Comparison of ENCODE assay signal across 20 cellular contexts in genomic region chr11:249062-249461, GRCh38. TPM values are rescaled to one million over a fixed set of nuclear protein-coding genes. Genes with fewer than 3 reads are reported as not detected.
DNase-seq lines count a peak whose midpoint lies in the region; ATAC-seq, FAIRE-seq and TF ChIP-seq lines count a peak whose summit lies in the region.
"Had no signal": no experiment of that assay in that cellular context is flagged by ENCODE, and none has a peak within 500 bp of the region (broad histone marks: within the 10 kb centered on the region; RNA-seq: fewer than 3 reads in every experiment).

No MANE protein-coding gene starts in this region.

- FAIRE-seq in K562 (lab: Jason Lieb, UNC), result no peak
- FAIRE-seq: GM12892, H1 had no signal

- POLR2A ChIA-PET in activated CD4-positive, alpha-beta T cell treated with anti-CD3 and anti-CD28 coated beads for 36 hours (lab: Charles Lee), result interaction anchor here (0.6 kb wide), 1 partner anchor 253 kb away, joined by 3 read pairs; no protein-coding TSS in a partner anchor
- POLR2A ChIA-PET in K562 (lab: Yijun Ruan, JAX), result interaction anchor here (0.7 to 1.4 kb wide), 2 partner anchors 9 to 18 kb away, joined by 5 read pairs; no protein-coding TSS in a partner anchor

- H3K79me2 ChIP-seq in K562 (ENCODE audit: control insufficient read depth, insufficient read depth, low read length), result no peaks in the 10 kb centered on the region

- no peaks in the 10 kb centered on the region for H3K9me3 ChIP-seq in K562 (replicated peaks; ENCODE audit: control insufficient read depth, insufficient read depth, low read depth, low read length)

- peak overlapping the region; percentile 0 for H3K27ac Mint-ChIP-seq in activated CD4-positive, alpha-beta T cell treated with anti-CD3 and anti-CD28 coated beads for 36 hours
- H3K27ac Mint-ChIP-seq in stimulated activated naive CD8-positive, alpha-beta T cell treated with anti-CD3 and anti-CD28 coated beads, Interleukin-15, Interleukin-2, amounts not matched to agents 100 ng/mL and 50 ng/mL, for 24 hours, result peak overlapping the region; percentile 80

- H3K4me3 ChIP-seq in K562, result no peak overlapping the region

- H3K4me1 ChIP-seq in K562 (replicated peaks in 1 of 2; ENCODE audit: control insufficient read depth in 2 of 2, insufficient read depth in 2 of 2, low read length in 2 of 2), result no peaks in the 10 kb centered on the region

- H3K9me3 Mint-ChIP-seq in activated CD4-positive, alpha-beta T cell treated with anti-CD3 and anti-CD28 coated beads for 36 hours (ENCODE audit: low read depth), result no peaks in the 10 kb centered on the region
- H3K9me3 Mint-ChIP-seq in stimulated activated naive CD8-positive, alpha-beta T cell treated with anti-CD3 and anti-CD28 coated beads, Interleukin-15, Interleukin-2, amounts not matched to agents 100 ng/mL and 50 ng/mL, for 24 hours, result no peaks in the 10 kb centered on the region

- H3K27ac ChIP-seq in K562 (ENCODE audit: extremely low read depth, low read depth, low read length), result no peak overlapping the region

- H3K4me2 ChIP-seq in K562 (ENCODE audit: insufficient read depth, low read length), result no peak overlapping the region

- TF ChIP-seq EP300 in K562 (IDR thresholded peaks at IDR 0.05; ENCODE audit: low read length), result no peak

- no peaks in the 10 kb centered on the region for H3K9me1 ChIP-seq in K562 (ENCODE audit: control insufficient read depth, insufficient read depth, low read length)

- H3K4me1 Mint-ChIP-seq in activated CD4-positive, alpha-beta T cell treated with anti-CD3 and anti-CD28 coated beads for 36 hours, result peaks cover 16% of the 10 kb centered on the region
- H3K4me1 Mint-ChIP-seq in stimulated activated naive CD8-positive, alpha-beta T cell treated with anti-CD3 and anti-CD28 coated beads, Interleukin-15, Interleukin-2, amounts not matched to agents 100 ng/mL and 50 ng/mL, for 24 hours (ENCODE audit: low read depth), result peaks cover 34% of the 10 kb centered on the region

- H3K27me3 ChIP-seq in K562 (ENCODE audit: control insufficient read depth in 2 of 2, insufficient read depth in 2 of 2, low read length in 2 of 2), result no peaks in the 10 kb centered on the region

- H3K36me3 Mint-ChIP-seq in activated CD4-positive, alpha-beta T cell treated with anti-CD3 and anti-CD28 coated beads for 36 hours (ENCODE audit: low read depth), result peaks cover 78% of the 10 kb centered on the region
- H3K36me3 Mint-ChIP-seq in stimulated activated naive CD8-positive, alpha-beta T cell treated with anti-CD3 and anti-CD28 coated beads, Interleukin-15, Interleukin-2, amounts not matched to agents 100 ng/mL and 50 ng/mL, for 24 hours (ENCODE audit: low read depth), result peaks cover 86% of the 10 kb centered on the region

- peaks cover 98% of the 10 kb centered on the region for H3K36me3 ChIP-seq in K562 (ENCODE audit: control insufficient read depth, insufficient read depth, low read length)

- DNase-seq in activated CD4-positive, alpha-beta T cell treated with anti-CD3 and anti-CD28 coated beads for 36 hours, result no peak
- no peak for DNase-seq in activated CD4-positive, alpha-beta T cell treated with anti-CD3 and anti-CD28 coated beads for 1 hour
- DNase-seq in stimulated activated CD4-positive, alpha-beta T cell treated with anti-CD3 and anti-CD28 coated beads, Interleukin-1b, Interleukin-23, amount 100 ng/mL, for 48 hours, result peak; percentile 19
- DNase-seq in stimulated activated CD4-positive, alpha-beta T cell treated with anti-CD3 and anti-CD28 coated beads, Interleukin-4, amount 100 ng/mL, for 24 hours, result no peak
- DNase-seq in K562 (ENCODE audit: extremely low read depth in 1 of 4, low spot score in 3 of 4), result no peak
- DNase-seq in stimulated activated naive CD4-positive, alpha-beta T cell treated with Interleukin-2 at 50 U/mL for 16 hours (lab: John Stamatoyannopoulos, UW), result no peak
- no peak for DNase-seq in dedifferentiated amniotic fluid mesenchymal stem cell (ENCODE audit: extremely low spot score)
- DNase-seq: DMS 273 treated with DMSO at 0.1 percent for 48 hours, GF-D8, NCI-H187 treated with DMSO at 0.1 percent for 48 hours, NCI-H2171 treated with DMSO at 0.1 percent for 48 hours, NCI-H82, PC-3 had no signal

- TF ChIP-seq POLR2A in K562 (conservative IDR thresholded peaks at IDR 0.05), result peak; percentile 41; the same call in 1 of the 2 replicates

- H4K20me1 ChIP-seq in K562 (replicated peaks; ENCODE audit: control insufficient read depth, insufficient read depth, low read length), result no peaks in the 10 kb centered on the region

- TF ChIP-seq CTCF in K562 (IDR thresholded peaks at IDR 0.05 in 2 of 3, conservative IDR thresholded peaks at IDR 0.05 in 1 of 3; ENCODE audit: insufficient read depth in 2 of 3, low read depth in 1 of 3, low read length in 3 of 3), result no peak

- CTCF ChIA-PET in activated CD4-positive, alpha-beta T cell treated with anti-CD3 and anti-CD28 coated beads for 36 hours (lab: Charles Lee), result interaction anchor here (1.2 to 5.9 kb wide), 8 partner anchors 10 to 110 kb away, joined by 5 to 69 read pairs (median 28); partner anchors contain the start of genes NLRP6, PSMD13 and SIRT3
- CTCF ChIA-PET in K562 (lab: Yijun Ruan, JAX; ENCODE audit: low intra/inter-chr PET ratio), result no interaction called here

- no peak overlapping the region for H2AFZ ChIP-seq in K562 (ENCODE audit: low read depth, low read length)

- intact Hi-C loops in activated CD4-positive, alpha-beta T cell treated with anti-CD3 and anti-CD28 coated beads for 36 hours (cut with DNase I, micrococcal nuclease), result no loop called here
- intact Hi-C loops in K562 (cut with micrococcal nuclease), result no loop called here

- no peak overlapping the region for H3K4me3 Mint-ChIP-seq in activated CD4-positive, alpha-beta T cell treated with anti-CD3 and anti-CD28 coated beads for 36 hours
- no peak overlapping the region for H3K4me3 Mint-ChIP-seq in stimulated activated naive CD8-positive, alpha-beta T cell treated with anti-CD3 and anti-CD28 coated beads, Interleukin-15, Interleukin-2, amounts not matched to agents 100 ng/mL and 50 ng/mL, for 24 hours

- BruUV-seq in K562 (replicated peaks; lab: Mats Ljungman, UMichigan), result no TSS peak

- no peaks in the 10 kb centered on the region for H3K27me3 Mint-ChIP-seq in activated CD4-positive, alpha-beta T cell treated with anti-CD3 and anti-CD28 coated beads for 36 hours
- no peaks in the 10 kb centered on the region for H3K27me3 Mint-ChIP-seq in stimulated activated naive CD8-positive, alpha-beta T cell treated with anti-CD3 and anti-CD28 coated beads, Interleukin-15, Interleukin-2, amounts not matched to agents 100 ng/mL and 50 ng/mL, for 24 hours

- 87% methylated on average over 8 of the region's 8 CpGs for WGBS in K562 (ENCODE audit: insufficient coverage, low coverage, missing lambda C conversion rate)

- no peak for TF ChIP-seq RAD21 in K562 (CRISPR knock-in tag; conservative IDR thresholded peaks at IDR 0.05 in 1 of 2, IDR thresholded peaks at IDR 0.05 in 1 of 2)

- no peak overlapping the region for H3K9ac ChIP-seq in K562 (ENCODE audit: insufficient read depth in 1 of 2, low read depth in 2 of 2, low read length in 2 of 2)

- ATAC-seq in activated CD4-positive, alpha-beta T cell treated with anti-CD3 and anti-CD28 coated beads for 36 hours, result no peak
- no peak for ATAC-seq in K562
- ATAC-seq: PC-3 had no signal

- in situ Hi-C loops in K562 (cut with MboI), result no loop called here

RNA-seq across cellular contexts. Expression of gene PSMD13, which starts 12.3 kb away (rescaled TPM):
- total RNA-seq in activated CD4-positive, alpha-beta T cell treated with anti-CD3 and anti-CD28 coated beads for 36 hours, result 100 to 1,000 TPM; 134 to 212 TPM
- total RNA-seq in K562 (2011; cell fraction: chromatin; rRNA removed; ENCODE audit: low replicate concordance), result 209 and 273 TPM in 2 replicates
- total RNA-seq in K562 (2011; cell fraction: nucleolus; rRNA removed), result 153 and 159 TPM in 2 replicates
- 172 and 176 TPM in 2 replicates for total RNA-seq in K562 (2011; cell fraction: nucleoplasm; rRNA removed)
- total RNA-seq in K562 (2014; rRNA removed) (279 and 309 TPM in 2 replicates), K562 (2014; rRNA removed; fragmentation: Illumina TruSeq; extraction: Trizol) (199 and 209 TPM in 2 replicates), K562 (2015; rRNA removed; fragmentation: Illumina TruSeq; extraction: Trizol) (176 and 185 TPM in 2 replicates), K562 (2021) (236 and 254 TPM in 2 replicates)
- polyA plus RNA-seq in K562 (2011; rRNA removed) (225 and 267 TPM in 2 replicates), K562 (2014; fragmentation: Illumina TruSeq; extraction: Trizol) (225 and 237 TPM in 2 replicates), K562 (2014; fragmentation: Nextera tagmentation; extraction: Ambion mirVana) (100 to 1,000 TPM; 370 to 383 TPM), K562 (2014; rRNA removed) (292 and 304 TPM in 2 replicates)
- 208 and 225 TPM in 2 replicates for polyA plus RNA-seq in K562 (2011; cell fraction: cytosol; rRNA removed)
- polyA plus RNA-seq in K562 (2011; cell fraction: nucleus; rRNA removed), result 238 and 252 TPM in 2 replicates
- polyA plus RNA-seq in K562 (2012), result 146 and 216 TPM in 2 replicates
- 144 and 174 TPM in 2 replicates for polyA minus RNA-seq in K562 (2011; rRNA and poly(A)+ RNA removed)
- polyA minus RNA-seq in K562 (2011; cell fraction: cytosol; rRNA and poly(A)+ RNA removed), result 61.1 and 89.0 TPM in 2 replicates
- 54.5 and 75.3 TPM in 2 replicates for polyA minus RNA-seq in K562 (2011; cell fraction: nucleus; rRNA and poly(A)+ RNA removed)

RNA-seq across cellular contexts. Expression of gene SIRT3, which starts 12.9 kb away (rescaled TPM):
- 10 to 100 TPM; 19.6 to 23.3 TPM for total RNA-seq in activated CD4-positive, alpha-beta T cell treated with anti-CD3 and anti-CD28 coated beads for 36 hours
- 63.3 and 67.6 TPM in 2 replicates for total RNA-seq in K562 (2011; cell fraction: chromatin; rRNA removed; ENCODE audit: low replicate concordance)
- 36.5 and 39.2 TPM in 2 replicates for total RNA-seq in K562 (2011; cell fraction: nucleolus; rRNA removed)
- total RNA-seq in K562 (2011; cell fraction: nucleoplasm; rRNA removed), result 42.6 and 50.4 TPM in 2 replicates
- total RNA-seq in K562 (2014; rRNA removed), result 13.3 and 14.5 TPM in 2 replicates
- 8.6 and 8.7 TPM in 2 replicates for total RNA-seq in K562 (2014; rRNA removed; fragmentation: Illumina TruSeq; extraction: Trizol)
- 8.2 and 10.0 TPM in 2 replicates for total RNA-seq in K562 (2015; rRNA removed; fragmentation: Illumina TruSeq; extraction: Trizol)
- total RNA-seq in K562 (2021), result 14.9 and 15.2 TPM in 2 replicates
- 21.0 and 21.2 TPM in 2 replicates for polyA plus RNA-seq in K562 (2011; rRNA removed)
- polyA plus RNA-seq in K562 (2011; cell fraction: cytosol; rRNA removed), result 28.7 and 34.0 TPM in 2 replicates
- polyA plus RNA-seq in K562 (2011; cell fraction: nucleus; rRNA removed), result 35.7 and 37.1 TPM in 2 replicates
- 19.8 and 24.0 TPM in 2 replicates for polyA plus RNA-seq in K562 (2012)
- polyA plus RNA-seq in K562 (2014; fragmentation: Illumina TruSeq; extraction: Trizol), result 18.4 and 20.5 TPM in 2 replicates
- 1 to 10 TPM; 1.9 to 2.9 TPM for polyA plus RNA-seq in K562 (2014; fragmentation: Nextera tagmentation; extraction: Ambion mirVana)
- polyA plus RNA-seq in K562 (2014; rRNA removed), result 23.8 and 27.5 TPM in 2 replicates
- 15.4 and 17.4 TPM in 2 replicates for polyA minus RNA-seq in K562 (2011; rRNA and poly(A)+ RNA removed)
- polyA minus RNA-seq in K562 (2011; cell fraction: cytosol; rRNA and poly(A)+ RNA removed), result 5.5 and 16.2 TPM in 2 replicates
- polyA minus RNA-seq in K562 (2011; cell fraction: nucleus; rRNA and poly(A)+ RNA removed), result 10.7 and 13.6 TPM in 2 replicates

RNA-seq across cellular contexts. Expression of gene NLRP6, which starts 29.1 kb away (rescaled TPM):
- under 1 TPM; 0.32 to 0.57 TPM for total RNA-seq in activated CD4-positive, alpha-beta T cell treated with anti-CD3 and anti-CD28 coated beads for 36 hours
- total RNA-seq in K562 (2011; cell fraction: chromatin; rRNA removed; ENCODE audit: low replicate concordance), result 0.51 TPM in 1 of 2 replicates, not detected in the other
- 0.26 and 0.67 TPM in 2 replicates for total RNA-seq in K562 (2011; cell fraction: nucleolus; rRNA removed)
- total RNA-seq in K562 (2011; cell fraction: nucleoplasm; rRNA removed), result 0.22 and 0.46 TPM in 2 replicates
- total RNA-seq in K562 (2014; rRNA removed), result 0.08 and 0.14 TPM in 2 replicates
- not detected in 2 replicates for total RNA-seq in K562 (2014; rRNA removed; fragmentation: Illumina TruSeq; extraction: Trizol)
- total RNA-seq in K562 (2015; rRNA removed; fragmentation: Illumina TruSeq; extraction: Trizol), result not detected in 2 replicates
- total RNA-seq in K562 (2021), result 0.18 TPM in 1 of 2 replicates, not detected in the other
- polyA plus RNA-seq in K562 (2011; rRNA removed), result 0.03 TPM in 1 of 2 replicates, not detected in the other
- 0.03 TPM in 1 of 2 replicates, not detected in the other for polyA plus RNA-seq in K562 (2011; cell fraction: cytosol; rRNA removed)
- polyA plus RNA-seq in K562 (2011; cell fraction: nucleus; rRNA removed), result 0.06 TPM in 2 replicates
- 0.42 and 0.73 TPM in 2 replicates for polyA plus RNA-seq in K562 (2012)
- polyA plus RNA-seq in K562 (2014; fragmentation: Illumina TruSeq; extraction: Trizol), result not detected in 2 replicates
- polyA plus RNA-seq in K562 (2014; fragmentation: Nextera tagmentation; extraction: Ambion mirVana), result not detected
- polyA plus RNA-seq in K562 (2014; rRNA removed), result 0.15 and 0.16 TPM in 2 replicates
- not detected in 2 replicates for polyA minus RNA-seq in K562 (2011; rRNA and poly(A)+ RNA removed)
- polyA minus RNA-seq in K562 (2011; cell fraction: cytosol; rRNA and poly(A)+ RNA removed), result not detected in 2 replicates
- 0.11 TPM in 1 of 2 replicates, not detected in the other for polyA minus RNA-seq in K562 (2011; cell fraction: nucleus; rRNA and poly(A)+ RNA removed)
- total RNA-seq: A172, Daoy, H1, NCI-H460, PC-3 had no signal
- polyA plus RNA-seq: BJ, H1 had no signal

RNA-seq across cellular contexts. Expression of gene PGGHG, which starts 39.9 kb away (rescaled TPM):
- 10 to 100 TPM; 73.4 to 82.3 TPM for total RNA-seq in activated CD4-positive, alpha-beta T cell treated with anti-CD3 and anti-CD28 coated beads for 36 hours
- total RNA-seq in K562 (2011; cell fraction: chromatin; rRNA removed; ENCODE audit: low replicate concordance), result 121 and 331 TPM in 2 replicates
- total RNA-seq in K562 (2011; cell fraction: nucleolus; rRNA removed), result 233 and 250 TPM in 2 replicates
- total RNA-seq in K562 (2011; cell fraction: nucleoplasm; rRNA removed), result 139 and 152 TPM in 2 replicates
- total RNA-seq in K562 (2014; rRNA removed) (25.7 and 34.3 TPM in 2 replicates), K562 (2014; rRNA removed; fragmentation: Illumina TruSeq; extraction: Trizol) (3.3 and 5.1 TPM in 2 replicates), K562 (2015; rRNA removed; fragmentation: Illumina TruSeq; extraction: Trizol) (13.8 and 15.2 TPM in 2 replicates), K562 (2021) (55.9 and 73.1 TPM in 2 replicates)
- polyA plus RNA-seq in K562 (2011; rRNA removed) (18.1 and 48.0 TPM in 2 replicates), K562 (2014; fragmentation: Illumina TruSeq; extraction: Trizol) (18.3 and 23.2 TPM in 2 replicates), K562 (2014; fragmentation: Nextera tagmentation; extraction: Ambion mirVana) (under 1 TPM; 0.38 to 0.84 TPM), K562 (2014; rRNA removed) (74.2 and 85.1 TPM in 2 replicates)
- polyA plus RNA-seq in K562 (2011; cell fraction: cytosol; rRNA removed), result 11.1 and 18.3 TPM in 2 replicates
- polyA plus RNA-seq in K562 (2011; cell fraction: nucleus; rRNA removed), result 636 and 650 TPM in 2 replicates
- 54.9 and 131 TPM in 2 replicates for polyA plus RNA-seq in K562 (2012)
- 2.3 TPM in 2 replicates for polyA minus RNA-seq in K562 (2011; rRNA and poly(A)+ RNA removed)
- polyA minus RNA-seq in K562 (2011; cell fraction: cytosol; rRNA and poly(A)+ RNA removed), result 4.9 and 8.6 TPM in 2 replicates
- polyA minus RNA-seq in K562 (2011; cell fraction: nucleus; rRNA and poly(A)+ RNA removed), result 43.4 and 50.0 TPM in 2 replicates

RNA-seq across cellular contexts. Expression of gene RIC8A, which starts 41.6 kb away (rescaled TPM):
- 100 to 1,000 TPM; 104 to 124 TPM for total RNA-seq in activated CD4-positive, alpha-beta T cell treated with anti-CD3 and anti-CD28 coated beads for 36 hours
- total RNA-seq in K562 (2011; cell fraction: chromatin; rRNA removed; ENCODE audit: low replicate concordance), result 113 and 349 TPM in 2 replicates
- 221 and 252 TPM in 2 replicates for total RNA-seq in K562 (2011; cell fraction: nucleolus; rRNA removed)
- total RNA-seq in K562 (2011; cell fraction: nucleoplasm; rRNA removed), result 129 and 148 TPM in 2 replicates
- 92.6 and 135 TPM in 2 replicates for total RNA-seq in K562 (2014; rRNA removed)
- total RNA-seq in K562 (2014; rRNA removed; fragmentation: Illumina TruSeq; extraction: Trizol), result 43.5 and 50.6 TPM in 2 replicates
- total RNA-seq in K562 (2015; rRNA removed; fragmentation: Illumina TruSeq; extraction: Trizol), result 85.8 and 86.3 TPM in 2 replicates
- 103 and 108 TPM in 2 replicates for total RNA-seq in K562 (2021)
- 72.1 and 81.8 TPM in 2 replicates for polyA plus RNA-seq in K562 (2011; rRNA removed)
- polyA plus RNA-seq in K562 (2011; cell fraction: cytosol; rRNA removed), result 86.8 and 148 TPM in 2 replicates
- 298 and 428 TPM in 2 replicates for polyA plus RNA-seq in K562 (2011; cell fraction: nucleus; rRNA removed)
- 79.6 and 101 TPM in 2 replicates for polyA plus RNA-seq in K562 (2012)
- polyA plus RNA-seq in K562 (2014; fragmentation: Illumina TruSeq; extraction: Trizol), result 88.1 and 93.2 TPM in 2 replicates
- polyA plus RNA-seq in K562 (2014; fragmentation: Nextera tagmentation; extraction: Ambion mirVana), result 10 to 100 TPM; 10.7 to 13.6 TPM
- 69.6 and 109 TPM in 2 replicates for polyA plus RNA-seq in K562 (2014; rRNA removed)
- polyA minus RNA-seq in K562 (2011; rRNA and poly(A)+ RNA removed), result 54.7 and 72.9 TPM in 2 replicates
- 45.9 and 91.2 TPM in 2 replicates for polyA minus RNA-seq in K562 (2011; cell fraction: cytosol; rRNA and poly(A)+ RNA removed)
- 83.9 and 102 TPM in 2 replicates for polyA minus RNA-seq in K562 (2011; cell fraction: nucleus; rRNA and poly(A)+ RNA removed)
